Comparison of ENCODE assay signal across 17 cellular contexts in genomic region chr2:199404841-199405240, GRCh38. TPM values are rescaled to one million over a fixed set of nuclear protein-coding genes. Genes with fewer than 3 reads are reported as not detected.
A peak's percentile ranks its signal among the peaks of the same experiment; 100 is the strongest.
DNase-seq lines count a peak whose midpoint lies in the region; ATAC-seq and TF ChIP-seq lines count a peak whose summit lies in the region.
"Had no signal": no experiment of that assay in that cellular context is flagged by ENCODE, and none has a peak within 500 bp of the region (broad histone marks: within the 10 kb centered on the region; RNA-seq: fewer than 3 reads in every experiment).

No MANE protein-coding gene starts in this region.

- no peaks in the 10 kb centered on the region for H3K9me2 ChIP-seq in GM23248 (ENCODE audit: insufficient read depth)

- ATAC-seq in GM19328 (IDR thresholded peaks at IDR 0.05; ENCODE audit: unreplicated experiment) (no peak), HG02798 (IDR thresholded peaks at IDR 0.05; ENCODE audit: poor library complexity, unreplicated experiment) (no peak)

- DNase-seq in GM23248 (peak; percentile 85), adipocyte (ENCODE audit: low read depth) (peak; percentile 85), fibroblast of pulmonary artery (ENCODE audit: low read depth) (peak; percentile 33), stromal cell of bone marrow (ENCODE audit: low read depth) (peak; percentile 56), globus pallidus (ENCODE audit: low spot score) (no peak)
- DNase-seq: foreskin melanocyte, NCI-H1436 treated with DMSO at 0.1 percent for 48 hours, NCI-H345, ovary, tibial artery had no signal

- no peak for TF ChIP-seq CTCF in fibroblast of pulmonary artery (IDR thresholded peaks at IDR 0.05; ENCODE audit: low read length, missing control alignments)

- H3K79me2 ChIP-seq in GM23248 (ENCODE audit: insufficient read depth) = peaks cover 31% of the 10 kb centered on the region

- H3K9me3 ChIP-seq in GM23248 (ENCODE audit: low read depth) (no peaks in the 10 kb centered on the region), adipocyte (ENCODE audit: control insufficient read depth, low read length) (no peaks in the 10 kb centered on the region)
- H3K9me3 ChIP-seq: ascending aorta, ovary, tibial artery had no signal

- peaks cover 8% of the 10 kb centered on the region; the same call in 1 of the 2 replicates for H3K36me3 ChIP-seq in GM23248 (ENCODE audit: low read depth)
- peaks cover 4% of the 10 kb centered on the region for H3K36me3 ChIP-seq in adipocyte (ENCODE audit: control insufficient read depth, insufficient read depth, low read length, severe bottlenecking)
- H3K36me3 ChIP-seq: ascending aorta, ovary had no signal

- H3K9ac ChIP-seq in GM23248 (peak overlapping the region; percentile 33), adipocyte (ENCODE audit: low read length) (peak overlapping the region; percentile 31)
- H3K9ac ChIP-seq: KMS-11 had no signal

- H3K27me3 ChIP-seq in GM23248 (replicated peaks; ENCODE audit: insufficient read depth) (no peaks in the 10 kb centered on the region), adipocyte (replicated peaks; ENCODE audit: control insufficient read depth, insufficient read depth, low read length) (no peaks in the 10 kb centered on the region)
- H3K27me3 ChIP-seq: ascending aorta, ovary, SJCRH30, tibial artery had no signal

- WGBS in GM23248 (ENCODE audit: low coverage in 1 of 2, low lambda C conversion rate in 2 of 2, missing lambda C conversion rate in 2 of 2), 2 experiments = 76 to 87% methylated on average over 1 of the region's 1 CpG

- H3K4me3 ChIP-seq in GM23248 = peak overlapping the region; percentile 35; the same call in 1 of the 2 replicates
- H3K4me3 ChIP-seq in adipocyte (ENCODE audit: low read length) = peak overlapping the region; percentile 28
- no peak overlapping the region for H3K4me3 ChIP-seq in fibroblast of pulmonary artery (replicated peaks; ENCODE audit: low read depth, low read length)
- H3K4me3 ChIP-seq: ascending aorta, ovary, SJCRH30, smooth muscle cell, tibial artery had no signal

- peak overlapping the region; percentile 79 for H3K27ac ChIP-seq in GM23248
- H3K27ac ChIP-seq: ascending aorta, HL-60, KMS-11, ovary, SJCRH30, tibial artery had no signal

- H3K4me2 ChIP-seq in GM23248 (ENCODE audit: unreplicated experiment) = peak overlapping the region; percentile 45
- H3K4me2 ChIP-seq: KMS-11, smooth muscle cell had no signal

- H3K4me1 ChIP-seq in GM23248 (ENCODE audit: insufficient read depth) = peaks cover 24% of the 10 kb centered on the region
- H3K4me1 ChIP-seq in adipocyte (ENCODE audit: control insufficient read depth, insufficient read depth, low read length) = peaks cover 30% of the 10 kb centered on the region
- H3K4me1 ChIP-seq: ascending aorta, tibial artery had no signal

- peaks cover 17% of the 10 kb centered on the region for H3F3A ChIP-seq in GM23248 (ENCODE audit: insufficient read depth)

- in situ Hi-C loops in GM23248 (cut with MboI) = no loop called here

- no peaks in the 10 kb centered on the region for H4K20me1 ChIP-seq in GM23248 (ENCODE audit: insufficient read depth)

- no peak overlapping the region for H2AFZ ChIP-seq in GM23248

RNA-seq across cellular contexts. Expression of gene SATB2, which starts 52.9 kb away (rescaled TPM):
- 6.3 and 9.9 TPM in 2 replicates for total RNA-seq in GM23248 (2014; rRNA removed; shearing (Covaris generic))
- 2.1 and 3.0 TPM in 2 replicates for polyA plus RNA-seq in GM23248 (2016; fragmentation: Nextera tagmentation; extraction: Ambion mirVana)
